ENCODE assay signal across 28 cellular contexts in genomic region chr7:70573202-70573810, GRCh38.
A peak's percentile ranks its signal among the peaks of the same experiment; 100 is the strongest.
DNase-seq lines count a peak whose midpoint lies in the region; ATAC-seq, FAIRE-seq and TF ChIP-seq lines count a peak whose summit lies in the region.
"Had no signal": no experiment of that assay in that cellular context is flagged by ENCODE, and none has a peak within 500 bp of the region (broad histone marks: within the 10 kb centered on the region; RNA-seq: fewer than 3 reads in every experiment).

No MANE protein-coding gene starts in this region.

- H3K9me3 ChIP-seq in astrocyte (ENCODE audit: insufficient read depth, low read depth, low read length), result no peaks in the 10 kb centered on the region
- no peaks in the 10 kb centered on the region for H3K9me3 ChIP-seq in lower lobe of right lung
- H3K9me3 ChIP-seq: esophagus muscularis mucosa, HAP-1, SJCRH30, upper lobe of right lung had no signal

- H3K27ac Mint-ChIP-seq in astrocyte (ENCODE audit: unreplicated experiment) (no peak overlapping the region), nephron progenitor cell (peak overlapping the region; percentile 84)
- H3K27ac Mint-ChIP-seq: activated naive CD8-positive, alpha-beta T cell; stimulated activated naive B cell treated with anti-CD40 and anti-IgM and Interleukin-4, amounts not matched to agents 10 μg/mL and 1 μg/mL and 100 μg/mL, for 72 hours had no signal

- peak overlapping the region; percentile 10 for H3K4me3 Mint-ChIP-seq in astrocyte (ENCODE audit: unreplicated experiment)
- peak overlapping the region; percentile 12 for H3K4me3 Mint-ChIP-seq in nephron progenitor cell
- H3K4me3 Mint-ChIP-seq: activated naive CD8-positive, alpha-beta T cell; stimulated activated naive B cell treated with anti-CD40 and anti-IgM and Interleukin-4, amounts not matched to agents 10 μg/mL and 1 μg/mL and 100 μg/mL, for 72 hours had no signal

- H3K9ac ChIP-seq in astrocyte (ENCODE audit: low read length), result no peak overlapping the region
- H3K9ac ChIP-seq: BLaER1, KMS-11 had no signal

- peaks cover 37% of the 10 kb centered on the region for H3K4me1 ChIP-seq in astrocyte (ENCODE audit: insufficient read depth, low read length)
- H3K4me1 ChIP-seq in lower lobe of right lung, result no peaks in the 10 kb centered on the region
- H3K4me1 ChIP-seq: HAP-1, upper lobe of right lung had no signal

- H3K27me3 Mint-ChIP-seq in astrocyte (ENCODE audit: low read depth, unreplicated experiment), result no peaks in the 10 kb centered on the region
- H3K27me3 Mint-ChIP-seq in nephron progenitor cell (ENCODE audit: low read depth, poor library complexity), result peaks cover 14% of the 10 kb centered on the region
- H3K27me3 Mint-ChIP-seq: activated naive CD8-positive, alpha-beta T cell; stimulated activated naive B cell treated with anti-CD40 and anti-IgM and Interleukin-4, amounts not matched to agents 10 μg/mL and 1 μg/mL and 100 μg/mL, for 72 hours had no signal

- H3K4me1 Mint-ChIP-seq in astrocyte (ENCODE audit: low read depth, unreplicated experiment), result peaks cover 82% of the 10 kb centered on the region
- H3K4me1 Mint-ChIP-seq in nephron progenitor cell, result peaks cover 84% of the 10 kb centered on the region

- no peak for DNase-seq in D721Med (ENCODE audit: insufficient read length, low spot score)
- DNase-seq in NCI-H1092 treated with DMSO at 0.1 percent for 48 hours (lab: John Stamatoyannopoulos, UW), result peak; percentile 89
- peak; percentile 46 for DNase-seq in astrocyte (ENCODE audit: low read depth)
- no peak for DNase-seq in nephron progenitor cell
- no peak for DNase-seq in activated CD4-positive, alpha-beta T cell treated with anti-CD3 and anti-CD28 coated beads, Interleukin-2, amount 50 U/mL, for 4 hours
- DNase-seq in lower lobe of right lung, result no peak
- DNase-seq: activated CD4-positive, alpha-beta T cell treated with anti-CD3 and anti-CD28 coated beads for 48 hours; central memory CD4-positive, alpha-beta T cell; cortex of kidney; DMS53; foreskin fibroblast; islet precursor cell; left ventricle myocardium superior; NCI-H1417 treated with DMSO at 0.1 percent for 48 hours; NCI-H526; SJCRH30; stimulated activated naive B cell treated with anti-CD40 and anti-IgM and Interleukin-4, amounts not matched to agents 10 μg/mL and 1 μg/mL and 100 μg/mL, for 72 hours; substantia nigra; upper lobe of right lung had no signal

- no peaks in the 10 kb centered on the region for H4K20me1 ChIP-seq in astrocyte (ENCODE audit: insufficient read depth, low read length)
- H4K20me1 ChIP-seq: BLaER1 had no signal

- H3K79me2 ChIP-seq in astrocyte (ENCODE audit: insufficient read depth, low read length), result no peaks in the 10 kb centered on the region

- H3K36me3 ChIP-seq in astrocyte (ENCODE audit: insufficient read depth, low read length), result no peaks in the 10 kb centered on the region
- H3K36me3 ChIP-seq in lower lobe of right lung, result no peaks in the 10 kb centered on the region
- H3K36me3 ChIP-seq: HAP-1, SJCRH30, upper lobe of right lung had no signal

- H3K27me3 ChIP-seq in astrocyte (ENCODE audit: insufficient read depth, low read length) (no peaks in the 10 kb centered on the region), lower lobe of right lung (ENCODE audit: low read depth) (no peaks in the 10 kb centered on the region)
- H3K27me3 ChIP-seq: BLaER1, esophagus muscularis mucosa, SJCRH30, upper lobe of right lung had no signal

- H3K36me3 Mint-ChIP-seq in astrocyte (ENCODE audit: low read depth, unreplicated experiment), result no peaks in the 10 kb centered on the region
- H3K36me3 Mint-ChIP-seq in nephron progenitor cell (ENCODE audit: low read depth), result peaks cover 15% of the 10 kb centered on the region
- H3K36me3 Mint-ChIP-seq: activated naive CD8-positive, alpha-beta T cell had no signal

- no peak overlapping the region for H2AFZ ChIP-seq in astrocyte (ENCODE audit: low read depth, low read length)

- no peak overlapping the region for H3K4me3 ChIP-seq in astrocyte (ENCODE audit: insufficient read depth, low read depth, low read length)
- H3K4me3 ChIP-seq in lower lobe of right lung, result no peak overlapping the region
- H3K4me3 ChIP-seq: BLaER1, esophagus muscularis mucosa, HAP-1, SJCRH30, skin epidermis, upper lobe of right lung had no signal

- TF ChIP-seq CTCF in D721Med (IDR thresholded peaks at IDR 0.05; ENCODE audit: insufficient read depth, missing control alignments) (no peak), astrocyte (IDR thresholded peaks at IDR 0.05; ENCODE audit: insufficient read depth, low read depth, low read length) (no peak), nephron progenitor cell (IDR thresholded peaks at IDR 0.05) (no peak), lower lobe of right lung (IDR thresholded peaks at IDR 0.05) (no peak)

- ATAC-seq in HG02884 (IDR thresholded peaks at IDR 0.05; ENCODE audit: unreplicated experiment), result no peak
- no peak for ATAC-seq in GM18867 (IDR thresholded peaks at IDR 0.05; ENCODE audit: unreplicated experiment)
- no peak for ATAC-seq in lower lobe of right lung
- ATAC-seq: left ventricle myocardium superior; stimulated activated naive B cell treated with anti-CD40 and anti-IgM and Interleukin-4, amounts not matched to agents 10 μg/mL and 1 μg/mL and 100 μg/mL, for 72 hours; upper lobe of right lung had no signal

- no peak overlapping the region for H3K27ac ChIP-seq in astrocyte (ENCODE audit: low read depth, low read length)
- H3K27ac ChIP-seq in lower lobe of right lung, result no peak overlapping the region
- H3K27ac ChIP-seq: BLaER1, esophagus muscularis mucosa, KMS-11, SJCRH30, skin epidermis, upper lobe of right lung had no signal

- H3K4me2 ChIP-seq in astrocyte (ENCODE audit: low read length), result no peak overlapping the region
- H3K4me2 ChIP-seq: KMS-11 had no signal

- intact Hi-C loops in lower lobe of right lung (cut with DNase I), result no loop called here

- FAIRE-seq in D721Med (lab: Jason Lieb, UNC), result peak; percentile 93
- FAIRE-seq in astrocyte (lab: Jason Lieb, UNC), result no peak
- FAIRE-seq: endometrium had no signal

- peaks cover 8% of the 10 kb centered on the region for H3K9me3 Mint-ChIP-seq in astrocyte (ENCODE audit: unreplicated experiment)
- peaks cover 4% of the 10 kb centered on the region for H3K9me3 Mint-ChIP-seq in nephron progenitor cell
- H3K9me3 Mint-ChIP-seq: stimulated activated naive B cell treated with anti-CD40 and anti-IgM and Interleukin-4, amounts not matched to agents 10 μg/mL and 1 μg/mL and 100 μg/mL, for 72 hours had no signal

Comparison
In these comparisons a context has a peak if more than half of its experiments do, and no peak if none do; other contexts are left out.
1. DNase-seq: peak in NCI-H1092 treated with DMSO at 0.1 percent for 48 hours (single experiment) and astrocyte (single experiment); none in D721Med (single experiment), nephron progenitor cell (single experiment), activated CD4-positive, alpha-beta T cell treated with anti-CD3 and anti-CD28 coated beads, Interleukin-2, amount 50 U/mL, for 4 hours (0 of 2) and lower lobe of right lung (single experiment).